In genomic region chr12:80641936-80642335, GRCh38 we compare ENCODE assay signal across 31 cellular contexts.
"Had no signal": no experiment of that assay in that cellular context is flagged by ENCODE, and none has a peak within 500 bp of the region (broad histone marks: within the 10 kb centered on the region; RNA-seq: fewer than 3 reads in every experiment).

No MANE protein-coding gene starts in this region.

- H3K9me3 ChIP-seq: SJCRH30 had no signal

- ATAC-seq: activated CD8-positive, alpha-beta memory T cell treated with anti-CD3 and anti-CD28 coated beads, Interleukin-2, amount 10 ng/mL, durations not matched to agents 7 days and 5 days; activated naive CD8-positive, alpha-beta T cell treated with anti-CD3 and anti-CD28 coated beads, Interleukin-2, amount 50 U/mL, for 24 hours had no signal

- DNase-seq: activated CD4-positive, alpha-beta memory T cell treated with anti-CD3 and anti-CD28 coated beads, Interleukin-2, amount 10 ng/mL, durations not matched to agents 7 days and 5 days; activated CD4-positive, alpha-beta T cell treated with anti-CD3 and anti-CD28 coated beads for 1 hour; activated CD4-positive, alpha-beta T cell treated with anti-CD3 and anti-CD28 coated beads for 48 hours; activated CD4-positive, CD25-positive, alpha-beta regulatory T cell; activated CD8-positive, alpha-beta memory T cell treated with anti-CD3 and anti-CD28 coated beads for 24 hours; activated CD8-positive, alpha-beta memory T cell treated with anti-CD3 and anti-CD28 coated beads, Interleukin-2, amount 10 ng/mL, durations not matched to agents 7 days and 5 days; activated CD8-positive, alpha-beta memory T cell treated with anti-CD3 and anti-CD28 coated beads, Interleukin-2, amount 50 U/mL, for 48 hours; activated effector memory CD4-positive, alpha-beta T cell treated with Interleukin-2 at 50 U/mL for 16 hours; activated naive CD4-positive, alpha-beta T cell treated with anti-CD3 and anti-CD28 coated beads, Interleukin-2, amount 10 ng/mL, durations not matched to agents 7 days and 5 days; activated naive CD8-positive, alpha-beta T cell treated with anti-CD3 and anti-CD28 coated beads, Interleukin-2, amount 50 U/mL, for 24 hours; activated T-cell treated with anti-CD3 and anti-CD28 coated beads, Interleukin-2, amount 50 U/mL, for 48 hours; amniotic stem cell; aorta; brain microvascular endothelial cell; central memory CD4-positive, alpha-beta T cell; NCI-H1092 treated with DMSO at 0.1 percent for 48 hours; NCI-H1417; NCI-H146; NCI-H187; NCI-H2029 treated with DMSO at 0.1 percent for 48 hours; NCI-H2107; NCI-H2171; NCI-H510A; NCI-H526; NCI-H748 treated with DMSO at 0.1 percent for 48 hours; NK-92 treated with Interleukin-12 subunit alpha and Interleukin-12 subunit beta, amount 100 ng/mL, for 24 hours; Right ventricle myocardium superior; SJCRH30; T1000; WERI-Rb-1 had no signal

- H3K4me3 ChIP-seq: SJCRH30, SK-N-MC had no signal

- H3K36me3 ChIP-seq: brain microvascular endothelial cell, SJCRH30, WERI-Rb-1 had no signal

- H3K27ac ChIP-seq: brain microvascular endothelial cell, SJCRH30, SK-N-MC, WERI-Rb-1 had no signal

- H3K27me3 ChIP-seq: brain microvascular endothelial cell, SJCRH30 had no signal
